ENCODE assay signal across 21 cellular contexts in the genomic region with DNA sequence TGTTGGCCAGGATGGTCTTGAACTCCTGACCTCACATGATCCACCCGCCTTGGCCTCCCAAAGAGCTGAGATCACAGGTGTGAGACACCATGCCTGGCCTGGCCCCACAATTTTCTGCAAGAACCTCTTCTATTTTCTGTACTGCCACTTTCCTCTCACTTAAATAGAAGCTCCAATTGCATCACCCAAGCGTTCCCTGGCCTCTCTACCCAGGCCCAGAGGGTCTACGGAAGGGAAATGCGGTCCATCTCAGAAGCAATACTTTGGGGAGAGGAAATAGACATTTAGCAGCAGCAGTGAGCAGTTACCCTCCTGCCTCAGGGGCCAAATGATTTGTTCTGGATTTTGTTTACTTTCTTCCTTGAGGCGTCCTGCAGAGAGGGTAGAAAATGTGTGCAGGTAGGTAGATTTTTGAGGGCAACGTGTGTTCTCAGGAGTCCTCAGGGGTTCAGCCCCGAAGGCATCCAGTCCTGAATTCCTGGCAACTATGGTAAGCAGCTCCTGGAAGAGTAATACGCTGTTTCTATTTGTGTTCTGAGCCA. TPM values are rescaled to one million over a fixed set of nuclear protein-coding genes. Genes with fewer than 3 reads are reported as not detected.
DNase-seq lines count a peak whose midpoint lies in the region; ATAC-seq, FAIRE-seq and TF ChIP-seq lines count a peak whose summit lies in the region.
"Had no signal": no experiment of that assay in that cellular context is flagged by ENCODE, and none has a peak within 500 bp of the region (broad histone marks: within the 10 kb centered on the region; RNA-seq: fewer than 3 reads in every experiment).

No MANE protein-coding gene starts in this region.

- H3K9me3 ChIP-seq in K562 (replicated peaks; ENCODE audit: control insufficient read depth, insufficient read depth, low read depth, low read length) (no peaks in the 10 kb centered on the region), spleen (no peaks in the 10 kb centered on the region), mucosa of descending colon (no peaks in the 10 kb centered on the region)
- H3K9me3 ChIP-seq: SJSA1 had no signal

- ATAC-seq in K562 (no peak), left cardiac atrium (no peak), mucosa of descending colon (no peak)

- POLR2A ChIA-PET in K562 (lab: Yijun Ruan, JAX): no interaction called here

- no peak overlapping the region for H3K9ac ChIP-seq in K562 (ENCODE audit: insufficient read depth in 1 of 2, low read depth in 2 of 2, low read length in 2 of 2)

- DNase-seq in activated effector memory CD4-positive, alpha-beta T cell treated with anti-CD3 and anti-CD28 coated beads, Interleukin-2, amount 50 U/mL, for 16 hours: peak; percentile 42
- DNase-seq in activated effector memory CD4-positive, alpha-beta T cell treated with Interleukin-2 at 50 U/mL for 16 hours: no peak
- DNase-seq in NOMO-1 treated with dmso at 0.1 percent for 144 hours (lab: John Stamatoyannopoulos, UW; ENCODE audit: unreplicated experiment) (peak; percentile 30), K562 (ENCODE audit: extremely low read depth in 1 of 4, low spot score in 3 of 4) (no peak), spleen (peak; percentile 13), left cardiac atrium (no peak), NCI-H146 treated with DMSO at 0.1 percent for 48 hours (lab: John Stamatoyannopoulos, UW; ENCODE audit: unreplicated experiment) (no peak), mucosa of descending colon (no peak)
- DNase-seq: 8988T, DMS 273 treated with DMSO at 0.1 percent for 48 hours, DND-41, HCEC 1CT, NCI-H187 treated with DMSO at 0.1 percent for 48 hours, NCI-H526 treated with DMSO at 0.1 percent for 48 hours, SW 1271 had no signal

- TF ChIP-seq POLR2A in K562 (conservative IDR thresholded peaks at IDR 0.05) (no peak), spleen (IDR thresholded peaks at IDR 0.05) (no peak)

- 29% methylated on average over 8 of the region's 8 CpGs for WGBS in K562 (ENCODE audit: insufficient coverage, low coverage, missing lambda C conversion rate)
- WGBS in spleen, 5 donors: 68 to 88% (median 79%) methylated on average over 8 of the region's 8 CpGs

- intact Hi-C loops in K562 (cut with micrococcal nuclease): no loop called here
- intact Hi-C loops in spleen (cut with DNase I; ENCODE audit: low total_unique reads): no loop called here
- intact Hi-C loops in left cardiac atrium (cut with DNase I): no loop called here
- intact Hi-C loops in mucosa of descending colon (cut with DNase I, micrococcal nuclease): no loop called here

- in situ Hi-C loops in K562 (cut with MboI): no loop called here

- H3K27me3 ChIP-seq in K562 (ENCODE audit: control insufficient read depth in 2 of 2, insufficient read depth in 2 of 2, low read length in 2 of 2) (peaks cover 9 to 15% of the 10 kb centered on the region in 2 experiments), spleen (replicated peaks in 1 of 7) (peaks cover 0 to 10% (median 0%) of the 10 kb centered on the region in 7 donors)
- H3K27me3 ChIP-seq: SJSA1 had no signal

- H2AFZ ChIP-seq in K562 (ENCODE audit: low read depth, low read length): no peak overlapping the region

- no peaks in the 10 kb centered on the region for H3K79me2 ChIP-seq in K562 (ENCODE audit: control insufficient read depth, insufficient read depth, low read length)

- peaks cover 8 to 12% of the 10 kb centered on the region in 2 experiments; a peak in 4 of 5 replicates for H3K4me1 ChIP-seq in K562 (replicated peaks in 1 of 2; ENCODE audit: control insufficient read depth in 2 of 2, insufficient read depth in 2 of 2, low read length in 2 of 2)
- H3K4me1 ChIP-seq in spleen: no peaks in the 10 kb centered on the region
- no peaks in the 10 kb centered on the region for H3K4me1 ChIP-seq in mucosa of descending colon (ENCODE audit: low read depth)
- H3K4me1 ChIP-seq: SJSA1 had no signal

- H3K36me3 ChIP-seq in K562 (ENCODE audit: control insufficient read depth, insufficient read depth, low read length): no peaks in the 10 kb centered on the region
- no peaks in the 10 kb centered on the region for H3K36me3 ChIP-seq in spleen
- no peaks in the 10 kb centered on the region for H3K36me3 ChIP-seq in mucosa of descending colon (ENCODE audit: low read depth)
- H3K36me3 ChIP-seq: SJSA1 had no signal

- H3K4me3 ChIP-seq in K562: no peak overlapping the region
- H3K4me3 ChIP-seq in spleen: no peak overlapping the region
- no peak overlapping the region for H3K4me3 ChIP-seq in mucosa of descending colon
- H3K4me3 ChIP-seq: SJSA1 had no signal

- no peak for TF ChIP-seq EP300 in K562 (IDR thresholded peaks at IDR 0.05; ENCODE audit: low read length)

- no peak overlapping the region for H3K4me2 ChIP-seq in K562 (ENCODE audit: insufficient read depth, low read length)

- no TSS peak for BruUV-seq in K562 (replicated peaks; lab: Mats Ljungman, UMichigan)

- H3K9me1 ChIP-seq in K562 (ENCODE audit: control insufficient read depth, insufficient read depth, low read length): no peaks in the 10 kb centered on the region

- TF ChIP-seq RAD21 in K562 (CRISPR knock-in tag; conservative IDR thresholded peaks at IDR 0.05 in 1 of 2, IDR thresholded peaks at IDR 0.05 in 1 of 2): no peak

- TF ChIP-seq CTCF in K562 (IDR thresholded peaks at IDR 0.05 in 2 of 3, conservative IDR thresholded peaks at IDR 0.05 in 1 of 3; ENCODE audit: insufficient read depth in 2 of 3, low read depth in 1 of 3, low read length in 3 of 3): no peak
- TF ChIP-seq CTCF in spleen (IDR thresholded peaks at IDR 0.05 in 8 of 11, conservative IDR thresholded peaks at IDR 0.05 in 3 of 11): no peak
- TF ChIP-seq CTCF in mucosa of descending colon (IDR thresholded peaks at IDR 0.05): no peak

- H3K27ac ChIP-seq in K562 (ENCODE audit: extremely low read depth, low read depth, low read length) (no peak overlapping the region), spleen (no peak overlapping the region)
- H3K27ac ChIP-seq: SJSA1 had no signal

- CTCF ChIA-PET in K562 (lab: Yijun Ruan, JAX; ENCODE audit: low intra/inter-chr PET ratio): no interaction called here

- H4K20me1 ChIP-seq in K562 (replicated peaks; ENCODE audit: control insufficient read depth, insufficient read depth, low read length): no peaks in the 10 kb centered on the region

- FAIRE-seq in K562 (lab: Jason Lieb, UNC): no peak
- FAIRE-seq: G401.6, HTR-8/SVneo had no signal

TF ChIP-seq in K562, 482 proteins besides CTCF, POLR2A, EP300 and RAD21:
- TF ChIP-seq SREBF1 (IDR thresholded peaks at IDR 0.05; ENCODE audit: borderline replicate concordance, low read depth, low read length): no peak
- TF ChIP-seq, protein P1, sequence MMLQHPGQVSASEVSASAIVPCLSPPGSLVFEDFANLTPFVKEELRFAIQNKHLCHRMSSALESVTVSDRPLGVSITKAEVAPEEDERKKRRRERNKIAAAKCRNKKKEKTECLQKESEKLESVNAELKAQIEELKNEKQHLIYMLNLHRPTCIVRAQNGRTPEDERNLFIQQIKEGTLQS (IDR thresholded peaks at IDR 0.05): peak; percentile 32; the same call in 1 of the 2 replicates
- TF ChIP-seq, protein P1 (CRISPR knock-in tag; conservative IDR thresholded peaks at IDR 0.05): no peak

RNA-seq across cellular contexts. Expression of a gene that starts 11.0 kb away (rescaled TPM):
- not detected in 2 replicates for total RNA-seq in K562 (2011; cell fraction: chromatin; rRNA removed; ENCODE audit: low replicate concordance)
- total RNA-seq in K562 (2011; cell fraction: nucleolus; rRNA removed): not detected in 2 replicates
- 0.44 TPM in 1 of 2 replicates, not detected in the other for total RNA-seq in K562 (2011; cell fraction: nucleoplasm; rRNA removed)
- total RNA-seq in K562 (2014; rRNA removed): 0.05 TPM in 1 of 2 replicates, not detected in the other
- total RNA-seq in K562 (2014; rRNA removed; fragmentation: Illumina TruSeq; extraction: Trizol): not detected in 2 replicates
- not detected in 2 replicates for total RNA-seq in K562 (2015; rRNA removed; fragmentation: Illumina TruSeq; extraction: Trizol)
- total RNA-seq in K562 (2021): 0.09 TPM in 1 of 2 replicates, not detected in the other
- 0.07 TPM in 1 of 2 replicates, not detected in the other for polyA plus RNA-seq in K562 (2011; rRNA removed)
- polyA plus RNA-seq in K562 (2011; cell fraction: cytosol; rRNA removed): 0.04 and 0.06 TPM in 2 replicates
- 0.07 TPM in 1 of 2 replicates, not detected in the other for polyA plus RNA-seq in K562 (2011; cell fraction: nucleus; rRNA removed)
- 0.01 and 0.21 TPM in 2 replicates for polyA plus RNA-seq in K562 (2012)
- polyA plus RNA-seq in K562 (2014; fragmentation: Illumina TruSeq; extraction: Trizol): 0.06 TPM in 1 of 2 replicates, not detected in the other
- polyA plus RNA-seq in K562 (2014; fragmentation: Nextera tagmentation; extraction: Ambion mirVana): not detected
- 0.05 TPM in 1 of 2 replicates, not detected in the other for polyA plus RNA-seq in K562 (2014; rRNA removed)
- not detected in 2 replicates for polyA minus RNA-seq in K562 (2011; rRNA and poly(A)+ RNA removed)
- polyA minus RNA-seq in K562 (2011; cell fraction: cytosol; rRNA and poly(A)+ RNA removed): not detected in 2 replicates
- not detected in 2 replicates for polyA minus RNA-seq in K562 (2011; cell fraction: nucleus; rRNA and poly(A)+ RNA removed)
- under 1 TPM in 4 of 7 donors, not detected in 3; 0.15 to 0.34 (median 0.28) TPM for total RNA-seq in spleen
- under 1 TPM; under 0.01 to 0.09 (median 0.02) TPM for polyA plus RNA-seq in spleen
- total RNA-seq in left cardiac atrium: 1 to 10 TPM in 1 of 2 donors, under 1 TPM in 1; 0.12 to 3.8 TPM
- total RNA-seq in mucosa of descending colon: 1 to 10 TPM in 2 of 3 donors, under 1 TPM in 1; 0.32 to 1.8 (median 1.2) TPM
- total RNA-seq: LHCN-M2, SJSA1 had no signal
- polyA plus RNA-seq: AG04450, CD14-positive monocyte had no signal

Comparison
In these comparisons a context has a peak if more than half of its experiments do, and no peak if none do; other contexts are left out.
1. DNase-seq: peak in activated effector memory CD4-positive, alpha-beta T cell treated with anti-CD3 and anti-CD28 coated beads, Interleukin-2, amount 50 U/mL, for 16 hours (single experiment), NOMO-1 treated with dmso at 0.1 percent for 144 hours (single experiment) and spleen (single experiment); none in activated effector memory CD4-positive, alpha-beta T cell treated with Interleukin-2 at 50 U/mL for 16 hours (single experiment), K562 (0 of 4), left cardiac atrium (single experiment), NCI-H146 treated with DMSO at 0.1 percent for 48 hours (single experiment) and mucosa of descending colon (0 of 3).